In the genomic region with DNA sequence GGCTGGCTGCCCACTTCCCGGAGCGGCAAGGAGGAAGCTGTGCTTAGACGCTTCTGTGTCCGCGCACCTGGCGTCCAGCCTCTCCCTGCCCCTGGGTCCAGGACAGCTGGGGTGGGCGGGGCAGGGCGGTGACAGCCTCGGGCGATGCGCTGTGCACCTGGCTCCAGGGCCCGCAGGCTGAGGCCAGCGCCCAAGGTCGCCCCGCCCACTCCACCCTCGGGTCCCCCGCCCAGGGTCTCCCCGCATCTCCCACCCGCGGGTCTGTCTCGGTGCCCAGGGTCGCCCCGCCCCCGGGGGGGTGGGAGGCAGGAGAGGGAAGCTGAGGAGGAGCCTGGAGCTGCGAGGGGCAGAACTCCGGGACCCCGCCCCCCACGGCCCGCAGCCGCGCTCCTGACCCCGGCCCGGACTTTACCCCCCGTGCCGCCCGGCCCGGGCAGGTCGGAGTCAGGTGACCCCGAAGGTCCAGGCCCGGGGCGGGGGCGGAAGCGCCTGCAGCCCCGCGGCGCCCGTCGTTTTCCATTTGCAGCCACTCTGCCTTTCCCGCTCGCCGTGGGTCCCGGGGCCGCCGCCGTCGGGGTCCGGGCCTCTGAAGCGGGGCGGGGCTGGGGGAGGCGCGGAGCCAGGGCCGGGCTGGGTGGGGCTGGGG, we compare ENCODE assay signal across 8 cellular contexts. TPM values are rescaled to one million over a fixed set of nuclear protein-coding genes. Genes with fewer than 3 reads are reported as not detected.
DNase-seq lines count a peak whose midpoint lies in the region; ATAC-seq and TF ChIP-seq lines count a peak whose summit lies in the region.

ENTPD8 (minus strand) TSS at position 69 of the 646 bp plus-strand sequence. CDS start 3,072 bp downstream, outside the sequence.

- H3K9ac ChIP-seq in SU-DHL-6 (ENCODE audit: low read length) = 0 out of 2 replicates have a peak within 1 kb of the TSS, but pooled peaks have one; percentile 16

- no peaks in the 10 kb centered on the region for H3K36me3 Mint-ChIP-seq in HFFc6 (ENCODE audit: low read depth)

- peaks cover 6% of the 10 kb centered on the region for H3F3A ChIP-seq in SU-DHL-6 (ENCODE audit: insufficient read depth)

- peak within 1 kb of the TSS; percentile 65 for H3K4me3 Mint-ChIP-seq in HFFc6

- no peak for TF ChIP-seq CTCF in AG04450 (IDR thresholded peaks at IDR 0.05; ENCODE audit: low read depth, low read length)
- no peak for TF ChIP-seq CTCF in HFFc6 (IDR thresholded peaks at IDR 0.05)
- TF ChIP-seq CTCF in SU-DHL-6 (IDR thresholded peaks at IDR 0.05; ENCODE audit: insufficient read depth, low read length, poor library complexity, severe bottlenecking) = no peak
- TF ChIP-seq CTCF in prostate gland (IDR thresholded peaks at IDR 0.05) = no peak

- CTCF ChIA-PET in AG04450 (lab: Charles Lee) = interaction anchor here (1.0 kb wide), 1 partner anchor 19 kb away, joined by 5 read pairs; the partner anchor contains the start of gene EXD3

- ATAC-seq in Right ventricle myocardium superior (ENCODE audit: poor library complexity) = peak; percentile 40
- ATAC-seq in GM21360 (IDR thresholded peaks at IDR 0.05; ENCODE audit: unreplicated experiment) = no peak
- ATAC-seq in HG02884 (IDR thresholded peaks at IDR 0.05; ENCODE audit: unreplicated experiment) = no peak
- ATAC-seq in HG02970 (IDR thresholded peaks at IDR 0.05; ENCODE audit: low FRiP score, unreplicated experiment) = no peak

- peaks cover 18% of the 10 kb centered on the region for H3K4me1 Mint-ChIP-seq in HFFc6 (ENCODE audit: low read depth)

- peak within 1 kb of the TSS; percentile 32; the same call in 1 of the 2 replicates for H3K4me3 ChIP-seq in AG04450 (ENCODE audit: low read depth, low read length)
- H3K4me3 ChIP-seq in SU-DHL-6 (ENCODE audit: insufficient read depth, low read length, poor library complexity, severe bottlenecking) = peak within 1 kb of the TSS; percentile 45
- H3K4me3 ChIP-seq in prostate gland = peak within 1 kb of the TSS; percentile 22 to 35

- H3K9me3 ChIP-seq in AG04450 (ENCODE audit: control insufficient read depth, insufficient read depth, low read length) (no peaks in the 10 kb centered on the region; the same call in 1 of the 2 replicates), SU-DHL-6 (ENCODE audit: insufficient read depth, low read length) (no peaks in the 10 kb centered on the region), prostate gland (no peaks in the 10 kb centered on the region)

- intact Hi-C loops in Right ventricle myocardium superior (cut with DNase I) = loop anchor here (10.0 kb wide), 1 partner anchor 147 kb away; no protein-coding TSS in a partner anchor
- intact Hi-C loops in prostate gland (cut with DNase I) = no loop called here

- no peaks in the 10 kb centered on the region for H3K79me2 ChIP-seq in SU-DHL-6 (ENCODE audit: insufficient read depth, low read length)

- peaks cover 7% of the 10 kb centered on the region for H3K27me3 ChIP-seq in AG04450 (ENCODE audit: control insufficient read depth, insufficient read depth, low read length)
- no peaks in the 10 kb centered on the region for H3K27me3 ChIP-seq in SU-DHL-6 (ENCODE audit: low read length)
- no peaks in the 10 kb centered on the region for H3K27me3 ChIP-seq in prostate gland (replicated peaks; ENCODE audit: insufficient read depth)

- H3K36me3 ChIP-seq in SU-DHL-6 (ENCODE audit: low read length) (no peaks in the 10 kb centered on the region), prostate gland (no peaks in the 10 kb centered on the region)

- no peak within 1 kb of the TSS for H3K27ac Mint-ChIP-seq in HFFc6

- H3K27ac ChIP-seq in AG04450 (ENCODE audit: low read depth, low read length) (no peak within 1 kb of the TSS), SU-DHL-6 (ENCODE audit: low read depth, low read length) (no peak within 1 kb of the TSS), prostate gland (no peak within 1 kb of the TSS)

- POLR2A ChIA-PET in AG04450 (lab: Yijun Ruan, JAX) = no interaction called here

- DNase-seq in AG04450 (ENCODE audit: low read depth, low spot score) (no peak), HFFc6 (no peak), Right ventricle myocardium superior (peak; percentile 39), prostate gland (ENCODE audit: low spot score) (no peak)

- no peak within 1 kb of the TSS for H2AFZ ChIP-seq in SU-DHL-6 (ENCODE audit: low read depth, low read length, severe bottlenecking)

- TF ChIP-seq POLR2A in prostate gland (IDR thresholded peaks at IDR 0.05) = no peak

- H4K20me1 ChIP-seq in SU-DHL-6 (ENCODE audit: low read depth, low read length) = no peaks in the 10 kb centered on the region

- no peaks in the 10 kb centered on the region for H3K9me3 Mint-ChIP-seq in HFFc6

- H3K4me1 ChIP-seq in prostate gland (replicated peaks) = no peaks in the 10 kb centered on the region

- peak within 1 kb of the TSS; percentile 47 for H3K4me2 ChIP-seq in SU-DHL-6 (ENCODE audit: low read depth, low read length, poor library complexity, severe bottlenecking)

- peaks cover 4% of the 10 kb centered on the region for H3K27me3 Mint-ChIP-seq in HFFc6 (ENCODE audit: insufficient read depth)

- WGBS in prostate gland = 0% methylated on average over 16 of the region's 62 CpGs

- no peaks in the 10 kb centered on the region for H3K9me2 ChIP-seq in SU-DHL-6 (replicated peaks; ENCODE audit: insufficient read depth, low read length)

RNA-seq across cellular contexts. Expression of gene ENTPD8, which starts in this region (rescaled TPM):
- polyA plus RNA-seq in AG04450 (2011; rRNA removed) = not detected in 2 replicates
- not detected in 2 replicates for polyA minus RNA-seq in AG04450 (2011; rRNA and poly(A)+ RNA removed)
- total RNA-seq in HFFc6 (2021; fragmentation: NEBNext Ultra II Directional; extraction: Animal tissue kit (Norgen Biotek cat#: 25700)) = not detected
- total RNA-seq in Right ventricle myocardium superior (not detected), prostate gland (1 to 10 TPM; 1.8 TPM)

Comparison
In these comparisons a context has a peak if more than half of its experiments do, and no peak if none do; other contexts are left out.
1. Peak in DNase-seq and ATAC-seq in Right ventricle myocardium superior; RNA of the gene not detected or under 1 TPM.